ENCODE assay signal across 18 cellular contexts in the genomic region with DNA sequence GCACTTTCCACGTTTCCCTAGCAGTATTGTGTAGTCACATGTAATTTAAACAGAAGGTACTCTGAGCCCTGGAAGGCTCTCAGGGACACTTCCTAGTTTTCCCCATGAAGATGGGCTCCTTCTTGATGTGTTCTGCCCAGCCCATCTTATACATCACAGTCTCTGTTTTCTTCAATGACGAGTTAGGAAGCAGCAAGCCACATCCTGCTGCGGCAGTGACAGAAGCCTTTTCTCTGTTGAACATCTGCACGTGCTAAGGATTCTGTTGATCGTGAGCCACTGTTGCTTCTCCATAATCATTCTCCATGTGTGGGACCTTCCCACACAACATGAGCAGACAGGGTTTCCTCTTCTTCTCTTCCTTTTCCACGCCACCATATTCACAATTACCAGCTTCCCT.
DNase-seq lines count a peak whose midpoint lies in the region; ATAC-seq and TF ChIP-seq lines count a peak whose summit lies in the region.
"Had no signal": no experiment of that assay in that cellular context is flagged by ENCODE, and none has a peak within 500 bp of the region (broad histone marks: within the 10 kb centered on the region; RNA-seq: fewer than 3 reads in every experiment).

No MANE protein-coding gene starts in this region.

- DNase-seq in DND-41 (peak; percentile 78), GM23338 (ENCODE audit: low spot score) (no peak), endothelial cell (ENCODE audit: low spot score) (no peak), anterior cingulate cortex (lab: John Stamatoyannopoulos, UW) (no peak), sigmoid colon (no peak)
- DNase-seq: ACHN, BE2C, C1 segment of cervical spinal cord, Caco-2, DMS79 treated with DMSO at 0.1 percent for 48 hours, EL, IMR-90, KG1 had no signal

- H3K9ac ChIP-seq in DND-41 (ENCODE audit: low read depth, low read length) = peak overlapping the region; percentile 36
- no peak overlapping the region for H3K9ac ChIP-seq in OCI-LY3 (ENCODE audit: low read length)

- ATAC-seq in DND-41 (ENCODE audit: insufficient read depth, low read depth) (peak; percentile 98), GM23338 (no peak), HG03039 (IDR thresholded peaks at IDR 0.05; ENCODE audit: unreplicated experiment) (no peak)
- ATAC-seq: GM12878 had no signal

- H3K36me3 Mint-ChIP-seq in GM23338 (ENCODE audit: low read depth) = peaks cover 34% of the 10 kb centered on the region
- peaks cover 57% of the 10 kb centered on the region for H3K36me3 Mint-ChIP-seq in endothelial cell (ENCODE audit: low read depth, unreplicated experiment)
- H3K36me3 Mint-ChIP-seq: CD4-positive, CD25-positive, alpha-beta regulatory T cell had no signal

- H3K27me3 Mint-ChIP-seq in GM23338 (ENCODE audit: insufficient read depth, low read depth, poor library complexity) (peaks cover 10% of the 10 kb centered on the region), endothelial cell (ENCODE audit: unreplicated experiment) (peaks cover 7% of the 10 kb centered on the region)
- H3K27me3 Mint-ChIP-seq: CD4-positive, CD25-positive, alpha-beta regulatory T cell had no signal

- H4K20me1 ChIP-seq in DND-41 (ENCODE audit: insufficient read depth, low read length) (no peaks in the 10 kb centered on the region), GM23338 (replicated peaks; ENCODE audit: insufficient read depth) (no peaks in the 10 kb centered on the region), OCI-LY3 (ENCODE audit: insufficient read depth, low read length) (no peaks in the 10 kb centered on the region)

- H3K4me1 Mint-ChIP-seq in GM23338 = peaks cover 18% of the 10 kb centered on the region
- H3K4me1 Mint-ChIP-seq in endothelial cell (ENCODE audit: unreplicated experiment) = peaks cover 28% of the 10 kb centered on the region
- H3K4me1 Mint-ChIP-seq: CD4-positive, CD25-positive, alpha-beta regulatory T cell had no signal

- no peaks in the 10 kb centered on the region for H3K27me3 ChIP-seq in DND-41 (ENCODE audit: insufficient read depth, low read length, poor library complexity)
- no peaks in the 10 kb centered on the region for H3K27me3 ChIP-seq in GM23338 (ENCODE audit: insufficient read depth)
- H3K27me3 ChIP-seq in OCI-LY3 (ENCODE audit: low read depth, low read length) = no peaks in the 10 kb centered on the region
- H3K27me3 ChIP-seq in sigmoid colon = no peaks in the 10 kb centered on the region
- H3K27me3 ChIP-seq: BE2C had no signal

- H3K36me3 ChIP-seq in DND-41 (ENCODE audit: insufficient read depth, low read length) (no peaks in the 10 kb centered on the region), GM23338 (ENCODE audit: insufficient read depth) (no peaks in the 10 kb centered on the region; the same call in 1 of the 2 replicates), OCI-LY3 (replicated peaks; ENCODE audit: low read depth, low read length) (no peaks in the 10 kb centered on the region), sigmoid colon (peaks cover 0 to 6% (median 0%) of the 10 kb centered on the region in 4 donors)
- H3K36me3 ChIP-seq: HAP-1 had no signal

- H3F3A ChIP-seq in GM23338 (replicated peaks; ENCODE audit: low read depth) = 0 out of 2 replicates have a peak, but pooled peaks cover 3% of the 10 kb centered on the region

- peak overlapping the region; percentile 74 for H2AFZ ChIP-seq in DND-41 (ENCODE audit: low read depth, low read length)
- no peak overlapping the region for H2AFZ ChIP-seq in GM23338
- H2AFZ ChIP-seq in OCI-LY3 (ENCODE audit: low read depth, low read length) = peak overlapping the region; percentile 46; the same call in 1 of the 2 replicates

- H3K9me3 Mint-ChIP-seq in GM23338 (no peaks in the 10 kb centered on the region; the same call in 2 of the 3 replicates), endothelial cell (ENCODE audit: unreplicated experiment) (no peaks in the 10 kb centered on the region)
- H3K9me3 Mint-ChIP-seq: CD4-positive, CD25-positive, alpha-beta regulatory T cell had no signal

- H3K4me3 Mint-ChIP-seq in GM23338 (no peak overlapping the region), endothelial cell (ENCODE audit: unreplicated experiment) (peak overlapping the region; percentile 39)
- H3K4me3 Mint-ChIP-seq: CD4-positive, CD25-positive, alpha-beta regulatory T cell had no signal

- H3K27ac ChIP-seq in DND-41 (ENCODE audit: low read length) (peak overlapping the region; percentile 80), GM23338 (ENCODE audit: low read depth) (no peak overlapping the region), OCI-LY3 (ENCODE audit: low read length) (no peak overlapping the region), sigmoid colon (no peak overlapping the region)

- H3K4me3 ChIP-seq in DND-41 (ENCODE audit: low read depth in 1 of 2, low read length in 2 of 2) (peak overlapping the region in 1 of 2 experiments; percentile 33; a peak in 1 of 4 replicates), GM23338 (no peak overlapping the region), OCI-LY3 (ENCODE audit: low read length) (no peak overlapping the region), sigmoid colon (no peak overlapping the region)
- H3K4me3 ChIP-seq: GM12878, HAP-1 had no signal

- intact Hi-C loops in sigmoid colon (cut with DNase I) = loop anchor here (10.0 kb wide), 1 partner anchor 105 kb away; no protein-coding TSS in a partner anchor

- no peak for TF ChIP-seq CTCF in DND-41 (IDR thresholded peaks at IDR 0.05; ENCODE audit: borderline replicate concordance, extremely low read depth, low read length, poor library complexity, severe bottlenecking)
- no peak for TF ChIP-seq CTCF in GM23338 (conservative IDR thresholded peaks at IDR 0.05; ENCODE audit: low read depth in 2 of 2)
- TF ChIP-seq CTCF in OCI-LY3 (IDR thresholded peaks at IDR 0.05; ENCODE audit: low read depth, low read length) = no peak
- TF ChIP-seq CTCF in endothelial cell (IDR thresholded peaks at IDR 0.05; ENCODE audit: unreplicated experiment) = no peak
- TF ChIP-seq CTCF in sigmoid colon (IDR thresholded peaks at IDR 0.05) = no peak

- H3K9me2 ChIP-seq in GM23338 (ENCODE audit: insufficient read depth) = no peaks in the 10 kb centered on the region

- H3K79me2 ChIP-seq in DND-41 (ENCODE audit: insufficient read depth, low read length) = no peaks in the 10 kb centered on the region
- no peaks in the 10 kb centered on the region for H3K79me2 ChIP-seq in GM23338 (replicated peaks; ENCODE audit: insufficient read depth)
- no peaks in the 10 kb centered on the region for H3K79me2 ChIP-seq in OCI-LY3 (ENCODE audit: low read length)

- peaks cover 19% of the 10 kb centered on the region for H3K4me1 ChIP-seq in DND-41 (ENCODE audit: insufficient read depth, low read length)
- peaks cover 11% of the 10 kb centered on the region for H3K4me1 ChIP-seq in GM23338 (ENCODE audit: insufficient read depth)
- H3K4me1 ChIP-seq in OCI-LY3 (ENCODE audit: low read length) = peaks cover 9% of the 10 kb centered on the region
- peaks cover 0 to 14% (median 5%) of the 10 kb centered on the region in 4 donors for H3K4me1 ChIP-seq in sigmoid colon
- H3K4me1 ChIP-seq: Caco-2, HAP-1 had no signal

- peak overlapping the region; percentile 48 for H3K4me2 ChIP-seq in DND-41 (ENCODE audit: insufficient read depth, low read length)
- H3K4me2 ChIP-seq in GM23338 = no peak overlapping the region
- no peak overlapping the region for H3K4me2 ChIP-seq in OCI-LY3 (ENCODE audit: low read length)

- no peak for TF ChIP-seq EP300 in sigmoid colon (IDR thresholded peaks at IDR 0.05)

- H3K27ac Mint-ChIP-seq in GM23338 (0 out of 2 replicates have a peak overlapping the region, but pooled peaks have one; percentile 11), endothelial cell (ENCODE audit: unreplicated experiment) (peak overlapping the region; percentile 67)
- H3K27ac Mint-ChIP-seq: CD4-positive, CD25-positive, alpha-beta regulatory T cell had no signal

- 71 to 89% methylated on average over 6 of the region's 6 CpGs for WGBS in sigmoid colon, 2 donors

- TF ChIP-seq POLR2A in sigmoid colon (IDR thresholded peaks at IDR 0.05) = no peak

- H3K9me3 ChIP-seq in DND-41 (ENCODE audit: insufficient read depth, low read length, severe bottlenecking) (no peaks in the 10 kb centered on the region), OCI-LY3 (ENCODE audit: insufficient read depth, low read length) (no peaks in the 10 kb centered on the region), sigmoid colon (no peaks in the 10 kb centered on the region)
- H3K9me3 ChIP-seq: BE2C, Caco-2, HAP-1 had no signal
